In the genomic region with DNA sequence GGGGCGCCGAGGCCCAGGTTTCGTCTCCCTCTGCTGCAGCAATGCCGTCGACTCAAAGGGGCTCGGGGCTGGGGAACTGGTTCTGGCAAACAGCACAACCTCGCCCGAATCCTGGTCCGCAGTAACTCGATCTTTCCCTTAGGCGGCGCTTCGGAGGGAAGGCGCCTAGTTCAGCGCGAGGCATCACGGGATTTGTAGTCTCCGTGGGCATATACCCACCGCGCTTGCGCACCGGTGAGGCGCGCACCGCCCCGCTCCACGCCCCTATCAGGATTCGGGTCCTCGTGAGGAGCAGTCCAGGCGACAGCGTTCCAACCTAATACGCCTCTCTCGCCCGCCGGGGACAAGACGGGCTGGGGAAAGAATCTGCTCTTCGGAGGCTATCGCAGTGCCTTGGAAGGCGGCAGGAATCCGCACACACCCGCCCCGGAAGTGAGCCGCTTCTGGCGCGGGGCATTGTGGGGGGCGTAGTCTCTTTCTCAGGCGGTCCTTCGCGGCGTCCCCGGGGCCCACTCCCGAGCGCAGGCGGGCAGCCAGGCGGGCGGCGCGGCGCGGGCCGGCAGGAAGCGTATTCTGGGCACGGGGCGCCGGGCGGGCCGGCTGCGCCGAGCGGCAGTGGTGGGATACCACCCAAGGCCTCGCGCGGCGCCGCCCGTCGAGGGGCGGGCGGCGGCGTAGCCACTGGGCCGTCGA, we compare ENCODE assay signal across 8 cellular contexts. TPM values are rescaled to one million over a fixed set of nuclear protein-coding genes. Genes with fewer than 3 reads are reported as not detected.
DNase-seq lines count a peak whose midpoint lies in the region; ATAC-seq and TF ChIP-seq lines count a peak whose summit lies in the region.

A gene (plus strand): TSS at position 505 of the 693 bp plus-strand sequence. CDS start 235 bp downstream, outside the sequence.

- H3K27me3 ChIP-seq in osteoblast (ENCODE audit: insufficient read depth, low read length) (no peaks in the 10 kb centered on the region), testis (no peaks in the 10 kb centered on the region)

- intact Hi-C loops in testis (cut with DNase I; ENCODE audit: low total_unique reads): no loop called here

- 0 to 1% methylated on average over 20 to 66 of the region's 83 CpGs for WGBS in testis, 2 donors

- peaks cover 19 to 27% of the 10 kb centered on the region in 2 donors for H3K36me3 Mint-ChIP-seq in activated naive CD4-positive, alpha-beta T cell treated with anti-CD3 and anti-CD28 coated beads, Interleukin-2, amount 50 U/mL, for 72 hours

- ATAC-seq in HG02623 (IDR thresholded peaks at IDR 0.05; ENCODE audit: unreplicated experiment): peak; percentile 38
- ATAC-seq in activated naive CD4-positive, alpha-beta T cell treated with anti-CD3 and anti-CD28 coated beads, Interleukin-2, amount 50 U/mL, for 72 hours: peak; percentile 52 to 61

- peaks cover 37% of the 10 kb centered on the region for H3K4me1 ChIP-seq in osteoblast (ENCODE audit: insufficient read depth, low read length)
- peaks cover 26% of the 10 kb centered on the region for H3K4me1 ChIP-seq in testis

- peak; percentile 60 for TF ChIP-seq CTCF in GM12801 (IDR thresholded peaks at IDR 0.05; ENCODE audit: extremely low read depth, insufficient read length)
- TF ChIP-seq CTCF in osteoblast (IDR thresholded peaks at IDR 0.05; ENCODE audit: extremely low read depth, low read depth, low read length): peak; percentile 82
- TF ChIP-seq CTCF in testis (IDR thresholded peaks at IDR 0.05): peak; percentile 88 to 97 (median 93)

- H3K27ac Mint-ChIP-seq in activated naive CD4-positive, alpha-beta T cell treated with anti-CD3 and anti-CD28 coated beads, Interleukin-2, amount 50 U/mL, for 72 hours: peak within 1 kb of the TSS; percentile 90 to 97

- peak; percentile 98 for DNase-seq in NCI-H1092 treated with DMSO at 0.1 percent for 48 hours (lab: John Stamatoyannopoulos, UW)
- DNase-seq in SKM-1 (lab: John Stamatoyannopoulos, UW; ENCODE audit: unreplicated experiment): peak; percentile 92
- DNase-seq in activated naive CD4-positive, alpha-beta T cell treated with anti-CD3 and anti-CD28 coated beads, Interleukin-2, amount 50 U/mL, for 72 hours (ENCODE audit: low spot score in 2 of 2): peak; percentile 96
- DNase-seq in glomerular visceral epithelial cell (ENCODE audit: extremely low spot score): peak; percentile 92
- DNase-seq in osteoblast (ENCODE audit: insufficient read length, low spot score, missing footprints): peak; percentile 99
- DNase-seq in testis: peak; percentile 97

- H2AFZ ChIP-seq in osteoblast (ENCODE audit: low read length): peak within 1 kb of the TSS; percentile 100

- peaks cover 35% of the 10 kb centered on the region for H3K79me2 ChIP-seq in osteoblast (ENCODE audit: insufficient read depth, low read length)

- peak within 1 kb of the TSS; percentile 98 for H3K4me3 ChIP-seq in osteoblast (ENCODE audit: insufficient read depth, low read length)
- peak within 1 kb of the TSS; percentile 87 to 96 for H3K4me3 ChIP-seq in testis

- H3K9me3 ChIP-seq in osteoblast (ENCODE audit: low read depth, low read length) (no peaks in the 10 kb centered on the region), testis (no peaks in the 10 kb centered on the region)

- H3K36me3 ChIP-seq in osteoblast (ENCODE audit: insufficient read depth, low read length) (no peaks in the 10 kb centered on the region), testis (ENCODE audit: low read depth, missing control alignments) (no peaks in the 10 kb centered on the region)

- TF ChIP-seq POLR2A in testis (IDR thresholded peaks at IDR 0.05): no peak

- H3K4me2 ChIP-seq in osteoblast (ENCODE audit: insufficient read depth, low read length): peak within 1 kb of the TSS; percentile 95

- H3K27ac ChIP-seq in osteoblast (ENCODE audit: low read depth, low read length) (peak within 1 kb of the TSS; percentile 91), testis (peak within 1 kb of the TSS; percentile 100)

- H4K20me1 ChIP-seq in osteoblast (ENCODE audit: insufficient read depth, low read length): peaks cover 8% of the 10 kb centered on the region

- H3K9me3 Mint-ChIP-seq in activated naive CD4-positive, alpha-beta T cell treated with anti-CD3 and anti-CD28 coated beads, Interleukin-2, amount 50 U/mL, for 72 hours: no peaks in the 10 kb centered on the region

RNA-seq across cellular contexts. Expression of the gene that starts here (rescaled TPM):
- total RNA-seq in activated naive CD4-positive, alpha-beta T cell treated with anti-CD3 and anti-CD28 coated beads, Interleukin-2, amount 50 U/mL, for 72 hours: 10 to 100 TPM; 26.9 to 43.2 TPM
- total RNA-seq in osteoblast: 23.6 and 25.7 TPM in 2 replicates
- 10 to 100 TPM; 56.8 to 59.7 TPM for total RNA-seq in testis
- 24.0 TPM for polyA plus RNA-seq in testis (ENCODE audit: insufficient read depth, low read depth, low replicate concordance)

Comparison
In these comparisons a context has a peak if more than half of its experiments do, and no peak if none do; other contexts are left out.
1. Peak in every context shown above with its lines: DNase-seq, ATAC-seq, H3K4me3 ChIP-seq and H3K27ac ChIP-seq.